Comparison of ENCODE assay signal across 1 cellular context in genomic region chr2:205685314-205686230, GRCh38.
A peak's percentile ranks its signal among the peaks of the same experiment; 100 is the strongest.
TF ChIP-seq lines count a peak whose summit lies in the region.

No MANE protein-coding gene starts in this region.

TF ChIP-seq in WTC11, 78 proteins besides CTCF, POLR2A, EP300 and RAD21 (continued from another document and continues in another):
- 0 out of 2 replicates have a peak, but pooled peaks have one; percentile 7 for TF ChIP-seq AFF4 (CRISPR knock-in tag; IDR thresholded peaks at IDR 0.05; ENCODE audit: borderline replicate concordance)
- TF ChIP-seq E2F1 (CRISPR knock-in tag; IDR thresholded peaks at IDR 0.05), result peak; percentile 80; the same call in 1 of the 2 replicates
- no peak for TF ChIP-seq ZNF138 (CRISPR knock-in tag; conservative IDR thresholded peaks at IDR 0.05)
- TF ChIP-seq E2F5 (CRISPR knock-in tag; IDR thresholded peaks at IDR 0.05), result peak; percentile 81; the same call in 1 of the 2 replicates
- peak; percentile 59; the same call in 1 of the 2 replicates for TF ChIP-seq MYBL2 (CRISPR knock-in tag; IDR thresholded peaks at IDR 0.05)
- no peak for TF ChIP-seq NFYB (CRISPR knock-in tag; conservative IDR thresholded peaks at IDR 0.05; ENCODE audit: low read depth)
- TF ChIP-seq MXD4 (CRISPR knock-in tag; IDR thresholded peaks at IDR 0.05; ENCODE audit: borderline replicate concordance), result no peak
- TF ChIP-seq ZNF317 (CRISPR knock-in tag; IDR thresholded peaks at IDR 0.05; ENCODE audit: borderline replicate concordance, low read depth), result peak; percentile 50; the same call in 1 of the 2 replicates
- TF ChIP-seq ZNF416 (CRISPR knock-in tag; IDR thresholded peaks at IDR 0.05), result 0 out of 2 replicates have a peak, but pooled peaks have one; percentile 69
- no peak for TF ChIP-seq RORB (CRISPR knock-in tag; IDR thresholded peaks at IDR 0.05)
- TF ChIP-seq JAZF1 (CRISPR knock-in tag; IDR thresholded peaks at IDR 0.05), result no peak
- TF ChIP-seq ZBTB43 (CRISPR knock-in tag; IDR thresholded peaks at IDR 0.05), result peak; percentile 60; the same call in 1 of the 2 replicates
- TF ChIP-seq ESRRA (CRISPR knock-in tag; IDR thresholded peaks at IDR 0.05; ENCODE audit: borderline replicate concordance), result peak; percentile 91; the same call in 1 of the 2 replicates
- no peak for TF ChIP-seq NR3C1 (CRISPR knock-in tag; conservative IDR thresholded peaks at IDR 0.05; ENCODE audit: low read depth)
- TF ChIP-seq ETV6 (CRISPR knock-in tag; IDR thresholded peaks at IDR 0.05), result peak; percentile 12; the same call in 1 of the 2 replicates
- TF ChIP-seq ZNF671 (CRISPR knock-in tag; IDR thresholded peaks at IDR 0.05), result no peak
- 0 out of 2 replicates have a peak, but pooled peaks have one; percentile 80 for TF ChIP-seq ZNF219 (CRISPR knock-in tag; IDR thresholded peaks at IDR 0.05; ENCODE audit: borderline replicate concordance)
- TF ChIP-seq ZNF121 (CRISPR knock-in tag; IDR thresholded peaks at IDR 0.05), result 0 out of 2 replicates have a peak, but pooled peaks have one; percentile 18
- TF ChIP-seq GABPB1 (CRISPR knock-in tag; IDR thresholded peaks at IDR 0.05), result no peak
- TF ChIP-seq ERG (CRISPR knock-in tag; IDR thresholded peaks at IDR 0.05), result no peak
- no peak for TF ChIP-seq ZSCAN18 (CRISPR knock-in tag; IDR thresholded peaks at IDR 0.05)
- no peak for TF ChIP-seq CDX4 (CRISPR knock-in tag; IDR thresholded peaks at IDR 0.05; ENCODE audit: borderline replicate concordance)
- no peak for TF ChIP-seq PRRX2 (CRISPR knock-in tag; IDR thresholded peaks at IDR 0.05)
- TF ChIP-seq GRHL2 (CRISPR knock-in tag; IDR thresholded peaks at IDR 0.05; ENCODE audit: insufficient replicate concordance, severe bottlenecking), result no peak
- TF ChIP-seq FOXP4 (CRISPR knock-in tag; IDR thresholded peaks at IDR 0.05), result peak; percentile 99
- peak; percentile 92; the same call in 1 of the 2 replicates for TF ChIP-seq FOXK1 (CRISPR knock-in tag; IDR thresholded peaks at IDR 0.05)
- TF ChIP-seq TP53 (CRISPR knock-in tag; IDR thresholded peaks at IDR 0.05), result peak; percentile 97
- no peak for TF ChIP-seq SMAD4 (CRISPR knock-in tag; IDR thresholded peaks at IDR 0.05)
- TF ChIP-seq PRDM15 (CRISPR knock-in tag; IDR thresholded peaks at IDR 0.05), result peak; percentile 58
- TF ChIP-seq, protein P1, sequence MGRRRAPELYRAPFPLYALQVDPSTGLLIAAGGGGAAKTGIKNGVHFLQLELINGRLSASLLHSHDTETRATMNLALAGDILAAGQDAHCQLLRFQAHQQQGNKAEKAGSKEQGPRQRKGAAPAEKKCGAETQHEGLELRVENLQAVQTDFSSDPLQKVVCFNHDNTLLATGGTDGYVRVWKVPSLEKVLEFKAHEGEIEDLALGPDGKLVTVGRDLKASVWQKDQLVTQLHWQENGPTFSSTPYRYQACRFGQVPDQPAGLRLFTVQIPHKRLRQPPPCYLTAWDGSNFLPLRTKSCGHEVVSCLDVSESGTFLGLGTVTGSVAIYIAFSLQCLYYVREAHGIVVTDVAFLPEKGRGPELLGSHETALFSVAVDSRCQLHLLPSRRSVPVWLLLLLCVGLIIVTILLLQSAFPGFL (CRISPR knock-in tag; IDR thresholded peaks at IDR 0.05; ENCODE audit: borderline replicate concordance), result no peak
- peak; percentile 90 for TF ChIP-seq IRF1 (CRISPR knock-in tag; IDR thresholded peaks at IDR 0.05)
- TF ChIP-seq ZNF425 (CRISPR knock-in tag; conservative IDR thresholded peaks at IDR 0.05), result no peak
